Comparison of ENCODE assay signal across 8 cellular contexts in the genomic region with DNA sequence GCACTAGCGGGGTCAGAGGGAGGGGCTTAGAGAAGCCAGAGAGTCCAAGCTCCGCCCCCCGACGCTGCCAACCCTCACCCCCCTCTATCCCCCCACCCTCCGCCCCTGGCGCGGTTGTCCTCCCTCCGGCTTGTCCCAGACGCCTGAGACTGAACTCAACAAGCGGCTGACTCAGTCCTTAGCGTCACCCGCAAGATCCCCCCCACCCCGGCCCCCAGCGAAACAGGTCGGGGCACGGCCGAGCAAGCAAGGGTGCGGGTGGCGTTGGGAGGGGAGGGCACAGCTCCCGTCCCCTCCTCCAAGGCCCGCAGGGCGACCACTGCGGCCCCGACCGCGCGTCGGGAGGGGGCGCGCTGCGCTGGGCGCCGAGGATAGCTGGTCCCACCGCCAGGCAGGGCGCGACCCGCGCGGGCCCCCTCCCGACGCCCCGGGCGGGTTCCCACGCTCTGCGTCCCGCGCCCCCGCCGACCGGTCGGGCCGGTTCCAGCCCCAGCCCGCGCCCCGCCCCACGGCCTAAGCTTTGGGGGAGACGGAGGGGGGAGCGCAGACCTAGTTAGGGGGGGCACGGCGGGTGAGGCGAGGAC.
DNase-seq lines count a peak whose midpoint lies in the region; ATAC-seq, FAIRE-seq and TF ChIP-seq lines count a peak whose summit lies in the region.

No MANE protein-coding gene starts in this region.

- no peak overlapping the region for H3K9ac ChIP-seq in rectal smooth muscle tissue (ENCODE audit: low read length)

- TF ChIP-seq POLR2A in H54 (IDR thresholded peaks at IDR 0.05; ENCODE audit: low read depth, low read length): no peak
- TF ChIP-seq POLR2A in erythroblast (IDR thresholded peaks at IDR 0.05; ENCODE audit: low read length): no peak

- H3K27ac ChIP-seq in rectal smooth muscle tissue (ENCODE audit: low read depth, low read length): no peak overlapping the region

- peak overlapping the region; percentile 36 for H3K4me3 ChIP-seq in rectal smooth muscle tissue (ENCODE audit: low read length)

- in situ Hi-C loops in ACHN (cut with HindIII; ENCODE audit: low pct_ligation_motif_present, low pct_unique_long_range_greater_than_20kb, low sequenced_read_pairs): no loop called here

- ATAC-seq in SK-N-SH treated with all-trans-retinoic acid at 6 μM for 48 hours (peak; percentile 70), HG02885 (IDR thresholded peaks at IDR 0.05; ENCODE audit: poor library complexity, unreplicated experiment) (no peak)

- H3K4me1 ChIP-seq in rectal smooth muscle tissue (ENCODE audit: control insufficient read depth, insufficient read depth, low read length): no peaks in the 10 kb centered on the region

- FAIRE-seq in H54 (lab: Jason Lieb, UNC): no peak

- H3K27me3 ChIP-seq in rectal smooth muscle tissue (ENCODE audit: control insufficient read depth, insufficient read depth, low read length): peaks cover 14% of the 10 kb centered on the region

- no peaks in the 10 kb centered on the region for H3K36me3 ChIP-seq in rectal smooth muscle tissue (ENCODE audit: control insufficient read depth, insufficient read depth, low read length)

- DNase-seq in ACHN (peak; percentile 12), H54 (ENCODE audit: insufficient read length, low spot score) (peak; percentile 86), glomerular visceral epithelial cell (ENCODE audit: extremely low spot score) (peak; percentile 30), erythroblast (lab: John Stamatoyannopoulos, UW) (no peak), UCSD-AML1 (lab: John Stamatoyannopoulos, UW; ENCODE audit: unreplicated experiment) (no peak)

TF ChIP-seq in SK-N-SH treated with all-trans-retinoic acid at 6 μM for 48 hours, 23 proteins besides CTCF, POLR2A, EP300 and RAD21:
- TF ChIP-seq RARB (CRISPR knock-in tag; IDR thresholded peaks at IDR 0.05) (no peak), ZNF70 (CRISPR knock-in tag; IDR thresholded peaks at IDR 0.05) (no peak), ZFP3 (CRISPR knock-in tag; IDR thresholded peaks at IDR 0.05) (no peak), OSR1 (CRISPR knock-in tag; IDR thresholded peaks at IDR 0.05) (no peak), ZNF8 (CRISPR knock-in tag; IDR thresholded peaks at IDR 0.05) (no peak), CSDC2 (CRISPR knock-in tag; IDR thresholded peaks at IDR 0.05) (no peak)
- TF ChIP-seq, protein P1, sequence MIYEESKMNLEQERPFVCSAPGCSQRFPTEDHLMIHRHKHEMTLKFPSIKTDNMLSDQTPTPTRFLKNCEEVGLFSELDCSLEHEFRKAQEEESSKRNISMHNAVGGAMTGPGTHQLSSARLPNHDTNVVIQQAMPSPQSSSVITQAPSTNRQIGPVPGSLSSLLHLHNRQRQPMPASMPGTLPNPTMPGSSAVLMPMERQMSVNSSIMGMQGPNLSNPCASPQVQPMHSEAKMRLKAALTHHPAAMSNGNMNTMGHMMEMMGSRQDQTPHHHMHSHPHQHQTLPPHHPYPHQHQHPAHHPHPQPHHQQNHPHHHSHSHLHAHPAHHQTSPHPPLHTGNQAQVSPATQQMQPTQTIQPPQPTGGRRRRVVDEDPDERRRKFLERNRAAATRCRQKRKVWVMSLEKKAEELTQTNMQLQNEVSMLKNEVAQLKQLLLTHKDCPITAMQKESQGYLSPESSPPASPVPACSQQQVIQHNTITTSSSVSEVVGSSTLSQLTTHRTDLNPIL (CRISPR knock-in tag; IDR thresholded peaks at IDR 0.05; ENCODE audit: low read depth): no peak
- TF ChIP-seq, protein P2, sequence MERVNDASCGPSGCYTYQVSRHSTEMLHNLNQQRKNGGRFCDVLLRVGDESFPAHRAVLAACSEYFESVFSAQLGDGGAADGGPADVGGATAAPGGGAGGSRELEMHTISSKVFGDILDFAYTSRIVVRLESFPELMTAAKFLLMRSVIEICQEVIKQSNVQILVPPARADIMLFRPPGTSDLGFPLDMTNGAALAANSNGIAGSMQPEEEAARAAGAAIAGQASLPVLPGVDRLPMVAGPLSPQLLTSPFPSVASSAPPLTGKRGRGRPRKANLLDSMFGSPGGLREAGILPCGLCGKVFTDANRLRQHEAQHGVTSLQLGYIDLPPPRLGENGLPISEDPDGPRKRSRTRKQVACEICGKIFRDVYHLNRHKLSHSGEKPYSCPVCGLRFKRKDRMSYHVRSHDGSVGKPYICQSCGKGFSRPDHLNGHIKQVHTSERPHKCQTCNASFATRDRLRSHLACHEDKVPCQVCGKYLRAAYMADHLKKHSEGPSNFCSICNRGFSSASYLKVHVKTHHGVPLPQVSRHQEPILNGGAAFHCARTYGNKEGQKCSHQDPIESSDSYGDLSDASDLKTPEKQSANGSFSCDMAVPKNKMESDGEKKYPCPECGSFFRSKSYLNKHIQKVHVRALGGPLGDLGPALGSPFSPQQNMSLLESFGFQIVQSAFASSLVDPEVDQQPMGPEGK (CRISPR knock-in tag; IDR thresholded peaks at IDR 0.05; ENCODE audit: borderline replicate concordance): no peak

Comparison
In these comparisons a context has a peak if more than half of its experiments do, and no peak if none do; other contexts are left out.
1. DNase-seq: peak in ACHN (single experiment), H54 (single experiment) and glomerular visceral epithelial cell (single experiment); none in erythroblast (0 of 2) and UCSD-AML1 (single experiment).